Comparison of ENCODE assay signal across 18 cellular contexts in the genomic region with DNA sequence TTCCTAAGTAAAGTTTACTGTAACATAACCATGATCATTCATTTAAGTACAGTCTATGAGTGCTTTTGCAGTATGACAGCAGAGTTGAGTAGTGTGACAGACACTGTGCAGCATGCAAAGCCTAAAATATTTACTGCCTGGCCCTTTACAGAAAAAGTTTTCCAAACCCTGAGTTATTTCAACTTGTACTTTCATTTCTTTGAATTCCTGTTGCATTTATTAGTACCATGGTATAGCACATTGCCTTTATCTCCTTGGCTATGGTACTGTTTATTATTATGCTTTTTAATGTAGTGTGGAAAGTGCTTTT. TPM values are rescaled to one million over a fixed set of nuclear protein-coding genes. Genes with fewer than 3 reads are reported as not detected.
A peak's percentile ranks its signal among the peaks of the same experiment; 100 is the strongest.
DNase-seq lines count a peak whose midpoint lies in the region; ATAC-seq, FAIRE-seq and TF ChIP-seq lines count a peak whose summit lies in the region.
"Had no signal": no experiment of that assay in that cellular context is flagged by ENCODE, and none has a peak within 500 bp of the region (broad histone marks: within the 10 kb centered on the region; RNA-seq: fewer than 3 reads in every experiment).

No MANE protein-coding gene starts in this region.

- no peaks in the 10 kb centered on the region for H3K27me3 Mint-ChIP-seq in Caco-2 (ENCODE audit: insufficient read depth, unreplicated experiment)

- TF ChIP-seq POLR2A in HCT116 (IDR thresholded peaks at IDR 0.05; ENCODE audit: borderline replicate concordance, extremely low read depth, insufficient read depth, insufficient read length) (no peak), HepG2 (IDR thresholded peaks at IDR 0.05; ENCODE audit: insufficient read depth in 1 of 2, low read depth in 2 of 2, low read length in 2 of 2) (no peak)

- no peaks in the 10 kb centered on the region for H3K36me3 ChIP-seq in Caco-2 (ENCODE audit: control insufficient read depth, insufficient read depth, low read length)
- H3K36me3 ChIP-seq in HCT116 (ENCODE audit: control insufficient read depth in 1 of 2, insufficient read depth in 2 of 2, low read length in 2 of 2) = no peaks in the 10 kb centered on the region
- no peaks in the 10 kb centered on the region for H3K36me3 ChIP-seq in mammary epithelial cell (ENCODE audit: insufficient read depth, low read length)
- H3K36me3 ChIP-seq in HepG2 (replicated peaks in 1 of 2; ENCODE audit: control insufficient read depth in 1 of 2, insufficient read depth in 2 of 2, low read length in 2 of 2) = no peaks in the 10 kb centered on the region
- H3K36me3 ChIP-seq: Peyer's patch had no signal

- H3K27ac Mint-ChIP-seq in Caco-2 (ENCODE audit: unreplicated experiment) = no peak overlapping the region
- H3K27ac Mint-ChIP-seq: CD14-positive monocyte, GM23338 had no signal

- H3K4me3 ChIP-seq in Caco-2 (ENCODE audit: low read depth, low read length) = no peak overlapping the region
- no peak overlapping the region for H3K4me3 ChIP-seq in HCT116 (replicated peaks in 1 of 2; ENCODE audit: low read depth in 1 of 2, low read length in 2 of 2)
- H3K4me3 ChIP-seq in mammary epithelial cell (replicated peaks in 1 of 3; ENCODE audit: insufficient read depth in 1 of 3, low read depth in 2 of 3, low read length in 3 of 3) = no peak overlapping the region
- H3K4me3 ChIP-seq in HepG2 (replicated peaks in 1 of 3; ENCODE audit: insufficient read depth in 1 of 3, low read depth in 2 of 3, low read length in 3 of 3) = peak overlapping the region in 2 of 3 experiments; percentile 15 to 17; a peak in 3 of 6 replicates
- H3K4me3 ChIP-seq: GM23338, Peyer's patch had no signal

- TF ChIP-seq RAD21 in HCT116 (IDR thresholded peaks at IDR 0.05; ENCODE audit: low read depth) (no peak), HepG2 (CRISPR knock-in tag; IDR thresholded peaks at IDR 0.05) (no peak)

- H3K9me3 Mint-ChIP-seq in Caco-2 (ENCODE audit: unreplicated experiment) = no peaks in the 10 kb centered on the region
- H3K9me3 Mint-ChIP-seq: CD14-positive monocyte, GM23338 had no signal

- TF ChIP-seq CTCF in Caco-2 (IDR thresholded peaks at IDR 0.05; ENCODE audit: insufficient read depth in 1 of 2, low read depth in 1 of 2, low read length in 1 of 2, severe bottlenecking in 1 of 2, unreplicated experiment in 1 of 2) = no peak
- no peak for TF ChIP-seq CTCF in HCT116 (IDR thresholded peaks at IDR 0.05 in 2 of 3, conservative IDR thresholded peaks at IDR 0.05 in 1 of 3; ENCODE audit: borderline replicate concordance in 1 of 3, insufficient read depth in 1 of 3, low read depth in 2 of 3, low read length in 2 of 3)
- no peak for TF ChIP-seq CTCF in mammary epithelial cell (conservative IDR thresholded peaks at IDR 0.05 in 1 of 2, IDR thresholded peaks at IDR 0.05 in 1 of 2; ENCODE audit: extremely low read depth in 1 of 2, insufficient read depth in 1 of 2, low read depth in 1 of 2, low read length in 2 of 2)
- TF ChIP-seq CTCF in HepG2 (CRISPR knock-in tag; IDR thresholded peaks at IDR 0.05) = no peak

- TF ChIP-seq EP300 in HepG2 (IDR thresholded peaks at IDR 0.05; ENCODE audit: low read depth in 2 of 2, low read length in 2 of 2) (no peak), HepG2 (CRISPR knock-in tag; IDR thresholded peaks at IDR 0.05; ENCODE audit: borderline replicate concordance) (no peak)

- H3K4me2 ChIP-seq in HCT116 (ENCODE audit: low read length) (peak overlapping the region; percentile 7; the same call in 1 of the 2 replicates), mammary epithelial cell (ENCODE audit: insufficient read depth, low read depth, low read length) (peak overlapping the region; percentile 17), HepG2 (ENCODE audit: low read depth, low read length) (peak overlapping the region; percentile 60)
- H3K4me2 ChIP-seq: GM23338 had no signal

- no peaks in the 10 kb centered on the region for H3K9me2 ChIP-seq in HCT116 (ENCODE audit: insufficient read depth)

- DNase-seq in Caco-2 (no peak), HCT116 (ENCODE audit: low read depth, low spot score) (no peak), mammary epithelial cell (no peak), HepG2 (ENCODE audit: low spot score) (no peak), hypothalamus (lab: John Stamatoyannopoulos, UW) (no peak)
- DNase-seq: HCEC 1CT, KG1, NCI-H1048, NCI-H146, NCI-H2081, Peyer's patch, SW 1271 had no signal

- H3K27me3 ChIP-seq in Caco-2 (replicated peaks; ENCODE audit: control insufficient read depth, insufficient read depth, low read length) (no peaks in the 10 kb centered on the region), HCT116 (ENCODE audit: insufficient read depth, low read length) (no peaks in the 10 kb centered on the region), mammary epithelial cell (ENCODE audit: insufficient read depth, low read length) (no peaks in the 10 kb centered on the region), HepG2 (ENCODE audit: control insufficient read depth in 1 of 2, insufficient read depth in 2 of 2, low read length in 2 of 2) (no peaks in the 10 kb centered on the region; a peak in 1 of 5 replicates)
- H3K27me3 ChIP-seq: Peyer's patch had no signal

- POLR2A ChIA-PET in Caco-2 (lab: Charles Lee) (no interaction called here), HCT116 (lab: Charles Lee) (no interaction called here), HepG2 (lab: Yijun Ruan, JAX) (interaction anchor here (1.0 kb wide), 1 partner anchor 73 kb away, joined by 3 read pairs; no protein-coding TSS in a partner anchor)

- CTCF ChIA-PET in Caco-2 (lab: Charles Lee) = no interaction called here
- CTCF ChIA-PET in HCT116 (lab: Charles Lee) = no interaction called here
- CTCF ChIA-PET in mammary epithelial cell (lab: Charles Lee; ENCODE audit: low non-redundant PET) = no interaction called here
- CTCF ChIA-PET in HepG2 (lab: Yijun Ruan, JAX; ENCODE audit: low intra/inter-chr PET ratio, low total read pairs) = no interaction called here

- intact Hi-C loops in Caco-2 (cut with micrococcal nuclease; ENCODE audit: unreplicated experiment) = no loop called here
- intact Hi-C loops in HCT116 (cut with micrococcal nuclease) = no loop called here
- intact Hi-C loops in mammary epithelial cell (cut with micrococcal nuclease) = no loop called here
- intact Hi-C loops in HepG2 (cut with micrococcal nuclease; ENCODE audit: unreplicated experiment) = no loop called here

- H3K79me2 ChIP-seq in HCT116 (ENCODE audit: insufficient read depth, low read length) (peaks cover 98% of the 10 kb centered on the region), mammary epithelial cell (ENCODE audit: insufficient read depth, low read length) (peaks cover 99% of the 10 kb centered on the region), HepG2 (ENCODE audit: insufficient read depth, low read length) (peaks cover 100% of the 10 kb centered on the region)

- no peak for ATAC-seq in HCT116
- ATAC-seq in HepG2 = peak; percentile 71
- no peak for ATAC-seq in HG02840 (IDR thresholded peaks at IDR 0.05; ENCODE audit: low FRiP score, unreplicated experiment)
- ATAC-seq in GM19397 (IDR thresholded peaks at IDR 0.05; ENCODE audit: unreplicated experiment) = no peak
- no peak for ATAC-seq in HG03025 (IDR thresholded peaks at IDR 0.05; ENCODE audit: low FRiP score, unreplicated experiment)
- ATAC-seq: GM23338 had no signal

- H4K20me1 ChIP-seq in HCT116 (ENCODE audit: insufficient read depth) = peaks cover 39% of the 10 kb centered on the region
- H4K20me1 ChIP-seq in mammary epithelial cell (ENCODE audit: insufficient read depth, low read length) = no peaks in the 10 kb centered on the region
- peaks cover 69% of the 10 kb centered on the region for H4K20me1 ChIP-seq in HepG2 (ENCODE audit: insufficient read depth, low read length)

- peaks cover 8% of the 10 kb centered on the region for H3K36me3 Mint-ChIP-seq in Caco-2 (ENCODE audit: insufficient read depth, unreplicated experiment)

- H3K4me3 Mint-ChIP-seq in Caco-2 (ENCODE audit: unreplicated experiment) = peak overlapping the region; percentile 39
- H3K4me3 Mint-ChIP-seq: CD14-positive monocyte, GM23338 had no signal

- H2AFZ ChIP-seq in HCT116 (ENCODE audit: low read depth, low read length, poor library complexity, severe bottlenecking) (no peak overlapping the region), mammary epithelial cell (ENCODE audit: low read depth, low read length) (no peak overlapping the region), HepG2 (ENCODE audit: low read length) (no peak overlapping the region)
- H2AFZ ChIP-seq: GM23338 had no signal

- dilution Hi-C loops in mammary epithelial cell (cut with HindIII; ENCODE audit: low sequenced_read_pairs) = no loop called here

- H3K9ac ChIP-seq in HCT116 (ENCODE audit: low read length) (no peak overlapping the region), mammary epithelial cell (ENCODE audit: insufficient read depth, low read length) (no peak overlapping the region), HepG2 (ENCODE audit: insufficient read depth, low read depth, low read length) (peak overlapping the region; percentile 27)

- H3K4me1 ChIP-seq in Caco-2 (peaks cover 82% of the 10 kb centered on the region), HCT116 (ENCODE audit: control insufficient read depth in 1 of 2, insufficient read depth in 2 of 2, low read length in 2 of 2) (peaks cover 64 to 92% of the 10 kb centered on the region in 2 experiments), mammary epithelial cell (ENCODE audit: insufficient read depth, low read length) (peaks cover 34% of the 10 kb centered on the region), HepG2 (ENCODE audit: insufficient read depth, low read length) (peaks cover 87% of the 10 kb centered on the region)

- in situ Hi-C loops in mammary epithelial cell (cut with MboI; ENCODE audit: low sequenced_read_pairs in 2 of 2) (no loop called here), HepG2 (cut with HindIII; ENCODE audit: extremely low pct_ligation_motif_present, low pct_unique_long_range_greater_than_20kb) (no loop called here)

- H3K27ac ChIP-seq in HCT116 (ENCODE audit: low read depth, low read length) (no peak overlapping the region), mammary epithelial cell (ENCODE audit: insufficient read depth, low read depth, low read length) (no peak overlapping the region), HepG2 (ENCODE audit: extremely low read length, insufficient read depth, low read length) (peak overlapping the region; percentile 62)

- FAIRE-seq in HepG2 (lab: Jason Lieb, UNC) = no peak
- FAIRE-seq: G401.6 had no signal

- no TSS peak for BruUV-seq in Caco-2 (replicated peaks; lab: Mats Ljungman, UMichigan)
- BruUV-seq in HCT116 (replicated peaks; lab: Mats Ljungman, UMichigan) = no TSS peak
- BruUV-seq in mammary epithelial cell (replicated peaks; lab: Mats Ljungman, UMichigan) = no TSS peak
- BruUV-seq in HepG2 (replicated peaks; lab: Mats Ljungman, UMichigan) = no TSS peak

- RAD21 ChIA-PET in HCT116 (lab: Charles Lee; ENCODE audit: low non-redundant PET in 1 of 2, low total read pairs in 2 of 2, uncharacterized antibody in 2 of 2, unreplicated experiment in 2 of 2) = no interaction called here

- peaks cover 57% of the 10 kb centered on the region for H3K4me1 Mint-ChIP-seq in Caco-2 (ENCODE audit: low read depth, unreplicated experiment)

- H3K9me3 ChIP-seq in Caco-2 = no peaks in the 10 kb centered on the region
- no peaks in the 10 kb centered on the region for H3K9me3 ChIP-seq in HCT116 (ENCODE audit: control insufficient read depth in 1 of 2, insufficient read depth in 1 of 2, low read depth in 1 of 2, low read length in 2 of 2)
- no peaks in the 10 kb centered on the region for H3K9me3 ChIP-seq in mammary epithelial cell (replicated peaks; ENCODE audit: insufficient read depth, low read length)
- H3K9me3 ChIP-seq in HepG2 (ENCODE audit: low read length) = no peaks in the 10 kb centered on the region
- H3K9me3 ChIP-seq: Peyer's patch had no signal

RNA-seq across cellular contexts. Expression of a gene that starts 6.2 kb away (rescaled TPM):
- 146 and 165 TPM in 2 replicates for total RNA-seq in Caco-2 (2022)
- 66.7 TPM for total RNA-seq in HCT116 (2021; ENCODE audit: unreplicated experiment)
- 10.3 and 10.6 TPM in 2 replicates for polyA plus RNA-seq in HCT116 (2012)
- 100 to 1,000 TPM; 107 to 221 TPM for total RNA-seq in mammary epithelial cell
- 19.8 TPM for polyA plus RNA-seq in mammary epithelial cell
- polyA minus RNA-seq in mammary epithelial cell = 51.0 TPM
- 144 and 251 TPM in 2 replicates for total RNA-seq in HepG2 (2016; rRNA removed; fragmentation: Illumina TruSeq; extraction: Trizol)
- total RNA-seq in HepG2 (2016; cell fraction: cytosol; rRNA removed; fragmentation: Illumina TruSeq; extraction: Trizol; ENCODE audit: low read depth) = 107 and 120 TPM in 2 replicates
- total RNA-seq in HepG2 (2016; cell fraction: insoluble cytoplasmic fraction; rRNA removed; fragmentation: Illumina TruSeq; extraction: Trizol) = 143 and 234 TPM in 2 replicates
- 251 and 354 TPM in 2 replicates for total RNA-seq in HepG2 (2016; cell fraction: membrane; rRNA removed; fragmentation: Illumina TruSeq; extraction: Trizol)
- 126 and 127 TPM in 2 replicates for total RNA-seq in HepG2 (2016; cell fraction: nucleus; rRNA removed; fragmentation: Illumina TruSeq; extraction: Trizol)
- polyA plus RNA-seq in HepG2 (2011; rRNA removed) = 33.2 and 33.7 TPM in 2 replicates
- 9.5 and 23.4 TPM in 2 replicates for polyA plus RNA-seq in HepG2 (2011; cell fraction: cytosol; rRNA removed)
- polyA plus RNA-seq in HepG2 (2011; cell fraction: nucleus; rRNA removed) = 16.4 and 21.5 TPM in 2 replicates
- 66.9 and 68.2 TPM in 2 replicates for polyA plus RNA-seq in HepG2 (2012)
- polyA plus RNA-seq in HepG2 (2016; cell fraction: cytosol; fragmentation: Illumina TruSeq; extraction: Trizol; ENCODE audit: low read depth) = 7.1 and 8.7 TPM in 2 replicates
- polyA plus RNA-seq in HepG2 (2016; cell fraction: insoluble cytoplasmic fraction; fragmentation: Illumina TruSeq; extraction: Trizol; ENCODE audit: low read depth) = 97.2 and 109 TPM in 2 replicates
- polyA plus RNA-seq in HepG2 (2016; cell fraction: membrane; fragmentation: Illumina TruSeq; extraction: Trizol; ENCODE audit: low read depth) = 24.4 and 27.7 TPM in 2 replicates
- 58.3 and 60.5 TPM in 2 replicates for polyA plus RNA-seq in HepG2 (2016; cell fraction: nucleus; fragmentation: Illumina TruSeq; extraction: Trizol; ENCODE audit: insufficient read depth, low read depth)
- 32.3 and 33.4 TPM in 2 replicates for polyA minus RNA-seq in HepG2 (2011; rRNA and poly(A)+ RNA removed; ENCODE audit: low replicate concordance)
- polyA minus RNA-seq in HepG2 (2011; cell fraction: cytosol; rRNA and poly(A)+ RNA removed) = 126 and 147 TPM in 2 replicates
- 187 and 220 TPM in 2 replicates for polyA minus RNA-seq in HepG2 (2011; cell fraction: nucleus; rRNA and poly(A)+ RNA removed)

Comparison
In these comparisons a context has a peak if more than half of its experiments do, and no peak if none do; other contexts are left out.
1. H3K4me3 ChIP-seq: peak in HepG2 (2 of 3); none in Caco-2 (single experiment), HCT116 (0 of 2) and mammary epithelial cell (0 of 3).
2. H3K4me2 ChIP-seq: peak in every context shown above with its lines; median percentile 60 in HepG2; 17 in mammary epithelial cell; 7 in HCT116.